27 cellular contexts compared by ENCODE assay signal in the genomic region with DNA sequence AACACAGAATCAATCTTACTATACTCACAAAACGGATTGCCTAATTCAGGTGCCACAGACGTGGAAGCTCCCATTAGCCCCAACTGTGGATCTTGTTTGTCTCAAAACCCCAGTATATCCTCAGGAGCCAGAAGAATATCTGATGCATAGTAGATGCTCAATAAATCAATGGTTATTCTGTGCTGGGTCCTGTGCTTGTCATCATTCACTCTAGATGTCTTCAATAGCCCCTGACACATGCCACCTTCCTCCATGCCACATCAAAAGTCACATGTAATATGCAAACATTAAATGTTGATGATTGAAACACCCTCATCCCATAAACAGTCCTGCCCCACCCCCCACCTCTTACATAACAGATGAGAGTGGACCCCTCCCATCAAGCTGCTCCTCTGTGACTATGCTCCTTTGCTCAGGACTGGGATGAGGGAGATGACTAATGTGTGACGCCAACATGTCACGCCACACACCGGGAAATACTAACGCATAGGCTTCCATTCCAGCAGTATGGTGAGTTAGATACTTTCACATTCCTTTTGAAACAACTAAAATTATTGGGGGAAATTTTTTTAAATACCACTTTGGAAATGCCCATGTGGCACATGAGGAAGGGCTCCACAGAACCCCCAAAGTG.
"Had no signal": no experiment of that assay in that cellular context is flagged by ENCODE, and none has a peak within 500 bp of the region (broad histone marks: within the 10 kb centered on the region; RNA-seq: fewer than 3 reads in every experiment).

No MANE protein-coding gene starts in this region.

- ATAC-seq: activated CD4-positive, alpha-beta T cell treated with anti-CD3 and anti-CD28 coated beads for 36 hours; activated T-helper 17 cell treated with anti-CD3 and anti-CD28 coated beads, Interleukin-2, amount 50 U/mL, for 72 hours; Panc1 had no signal

- H3K4me3 Mint-ChIP-seq: activated CD4-positive, alpha-beta memory T cell treated with anti-CD3 and anti-CD28 coated beads, Interleukin-2, amount 10 ng/mL, durations not matched to agents 7 days and 5 days; activated CD4-positive, alpha-beta T cell treated with anti-CD3 and anti-CD28 coated beads for 36 hours; activated naive CD4-positive, alpha-beta T cell treated with anti-CD3 and anti-CD28 coated beads for 36 hours; activated naive CD8-positive, alpha-beta T cell; activated T-helper 17 cell treated with anti-CD3 and anti-CD28 coated beads, Interleukin-2, amount 50 U/mL, for 72 hours; brain had no signal

- H3K27ac Mint-ChIP-seq: activated CD4-positive, alpha-beta memory T cell treated with anti-CD3 and anti-CD28 coated beads, Interleukin-2, amount 10 ng/mL, durations not matched to agents 7 days and 5 days; activated CD4-positive, alpha-beta T cell treated with anti-CD3 and anti-CD28 coated beads for 36 hours; activated naive CD4-positive, alpha-beta T cell treated with anti-CD3 and anti-CD28 coated beads for 36 hours; activated naive CD8-positive, alpha-beta T cell; activated T-helper 17 cell treated with anti-CD3 and anti-CD28 coated beads, Interleukin-2, amount 50 U/mL, for 72 hours had no signal

- H3K27ac ChIP-seq: RWPE1, SJCRH30, WERI-Rb-1 had no signal

- H3K9me3 ChIP-seq: SJCRH30 had no signal

- H3K4me3 ChIP-seq: SJCRH30 had no signal

- H3K36me3 ChIP-seq: SJCRH30, WERI-Rb-1 had no signal

- H3K9me3 Mint-ChIP-seq: activated T-helper 17 cell treated with anti-CD3 and anti-CD28 coated beads, Interleukin-2, amount 50 U/mL, for 72 hours had no signal

- H3K4me1 Mint-ChIP-seq: activated CD4-positive, alpha-beta memory T cell treated with anti-CD3 and anti-CD28 coated beads, Interleukin-2, amount 10 ng/mL, durations not matched to agents 7 days and 5 days; activated CD4-positive, alpha-beta T cell treated with anti-CD3 and anti-CD28 coated beads for 36 hours; activated T-helper 17 cell treated with anti-CD3 and anti-CD28 coated beads, Interleukin-2, amount 50 U/mL, for 72 hours had no signal

- H3K36me3 Mint-ChIP-seq: brain had no signal

- H3K4me1 ChIP-seq: SJCRH30 had no signal

- H3K9ac ChIP-seq: SK-N-SH had no signal

- DNase-seq: activated CD4-positive, alpha-beta memory T cell treated with anti-CD3 and anti-CD28 coated beads, Interleukin-2, amount 10 ng/mL, durations not matched to agents 7 days and 5 days; activated CD4-positive, alpha-beta T cell treated with anti-CD3 and anti-CD28 coated beads for 36 hours; activated CD4-positive, alpha-beta T cell treated with anti-CD3 and anti-CD28 coated beads, Interleukin-2, amount 50 U/mL, for 1 hour; activated gamma-delta T cell; activated naive CD4-positive, alpha-beta T cell treated with anti-CD3 and anti-CD28 coated beads for 36 hours; activated T-cell treated with anti-CD3 and anti-CD28 coated beads for 4 hours; activated T-cell treated with anti-CD3 and anti-CD28 coated beads, Interleukin-2, amount 50 U/mL, for 48 hours; amygdala; Karpas-422; NCI-H1105 treated with DMSO at 0.1 percent for 48 hours; NCI-H1436 treated with DMSO at 0.1 percent for 48 hours; NCI-H187; NCI-H2081; NCI-H510A treated with DMSO at 0.1 percent for 48 hours; NCI-H69; NK-92 treated with Interleukin-12 subunit alpha and Interleukin-12 subunit beta, amount 100 ng/mL, for 24 hours; OCI-M1; Right ventricle myocardium superior; SJCRH30; SK-N-SH; T-helper 1 cell; WERI-Rb-1 had no signal
